Comparison of ENCODE assay signal across 1 cellular context in the genomic region with DNA sequence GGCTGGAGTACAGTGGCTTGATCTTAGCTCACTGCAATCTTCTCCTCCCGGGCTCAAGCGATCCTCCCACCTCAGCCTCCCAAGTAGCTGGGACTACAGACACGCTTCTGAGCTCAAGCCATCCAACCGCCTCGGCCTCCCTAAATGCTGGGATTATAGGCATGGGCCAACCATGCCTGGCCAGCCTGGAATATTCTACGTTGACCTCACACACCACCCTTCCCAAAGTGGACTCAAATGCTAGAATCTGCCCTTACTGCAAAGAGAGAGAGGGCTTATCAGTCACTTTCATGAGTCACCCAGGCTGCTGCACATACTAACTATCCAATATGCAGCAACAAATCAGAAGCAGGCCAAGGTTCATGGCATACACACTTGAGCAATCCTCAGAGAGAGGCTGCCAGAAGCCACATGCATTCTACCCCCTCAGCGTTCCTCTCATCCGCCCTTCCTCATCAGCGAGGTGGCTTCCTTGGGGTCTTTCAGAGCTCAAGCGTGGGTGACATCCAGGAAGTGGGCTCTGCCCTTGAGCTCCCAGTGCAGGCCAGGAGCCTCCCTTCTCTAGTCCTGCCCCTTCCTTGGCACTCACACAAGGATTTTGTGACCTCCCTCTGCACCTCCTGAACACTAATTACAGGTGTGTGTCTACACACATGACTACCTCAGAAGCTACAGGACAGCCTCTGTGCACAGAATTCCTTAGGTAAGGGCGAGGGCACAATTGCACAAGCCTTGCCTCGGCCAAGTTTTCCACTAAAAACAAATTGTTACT.
TF ChIP-seq lines count a peak whose summit lies in the region.

No MANE protein-coding gene starts in this region.

TF ChIP-seq in HepG2, 621 proteins besides CTCF, POLR2A, EP300 and RAD21 (continued from another document and continues in another):
- TF ChIP-seq, protein P1, sequence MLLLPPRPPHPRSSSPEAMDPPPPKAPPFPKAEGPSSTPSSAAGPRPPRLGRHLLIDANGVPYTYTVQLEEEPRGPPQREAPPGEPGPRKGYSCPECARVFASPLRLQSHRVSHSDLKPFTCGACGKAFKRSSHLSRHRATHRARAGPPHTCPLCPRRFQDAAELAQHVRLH (CRISPR knock-in tag; IDR thresholded peaks at IDR 0.05; ENCODE audit: borderline replicate concordance, low read depth), result 0 out of 2 replicates have a peak, but pooled peaks have one; percentile 45
- TF ChIP-seq, protein P2, sequence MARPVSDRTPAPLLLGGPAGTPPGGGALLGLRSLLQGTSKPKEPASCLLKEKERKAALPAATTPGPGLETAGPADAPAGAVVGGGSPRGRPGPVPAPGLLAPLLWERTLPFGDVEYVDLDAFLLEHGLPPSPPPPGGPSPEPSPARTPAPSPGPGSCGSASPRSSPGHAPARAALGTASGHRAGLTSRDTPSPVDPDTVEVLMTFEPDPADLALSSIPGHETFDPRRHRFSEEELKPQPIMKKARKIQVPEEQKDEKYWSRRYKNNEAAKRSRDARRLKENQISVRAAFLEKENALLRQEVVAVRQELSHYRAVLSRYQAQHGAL (CRISPR knock-in tag; IDR thresholded peaks at IDR 0.05; ENCODE audit: not compliant biosample characterization), result no peak
- no peak for TF ChIP-seq ZNF749 (CRISPR knock-in tag; IDR thresholded peaks at IDR 0.05; ENCODE audit: borderline replicate concordance)
- no peak for TF ChIP-seq RFX5 (IDR thresholded peaks at IDR 0.05; ENCODE audit: low read depth, low read length)
- no peak for TF ChIP-seq ZBTB38 (CRISPR knock-in tag; IDR thresholded peaks at IDR 0.05)
- TF ChIP-seq MAFK (conservative IDR thresholded peaks at IDR 0.05 in 1 of 2, IDR thresholded peaks at IDR 0.05 in 1 of 2; ENCODE audit: low read length in 2 of 2), result peak; percentile 11 to 34; a peak in 2 of 4 replicates
- no peak for TF ChIP-seq ZNF225 (CRISPR knock-in tag; IDR thresholded peaks at IDR 0.05)
- TF ChIP-seq TRIM24 (CRISPR knock-in tag; IDR thresholded peaks at IDR 0.05), result peak; percentile 97
- peak; percentile 83 for TF ChIP-seq ZNF430 (CRISPR knock-in tag; IDR thresholded peaks at IDR 0.05)
- no peak for TF ChIP-seq MBNL3 (CRISPR knock-in tag; conservative IDR thresholded peaks at IDR 0.05)
- no peak for TF ChIP-seq POLR2AphosphoS2 (IDR thresholded peaks at IDR 0.05; ENCODE audit: low read depth, low read length)
- TF ChIP-seq ESRRA (CRISPR knock-in tag; IDR thresholded peaks at IDR 0.05; ENCODE audit: low read depth), result 0 out of 2 replicates have a peak, but pooled peaks have one; percentile 51
- TF ChIP-seq, protein P3, sequence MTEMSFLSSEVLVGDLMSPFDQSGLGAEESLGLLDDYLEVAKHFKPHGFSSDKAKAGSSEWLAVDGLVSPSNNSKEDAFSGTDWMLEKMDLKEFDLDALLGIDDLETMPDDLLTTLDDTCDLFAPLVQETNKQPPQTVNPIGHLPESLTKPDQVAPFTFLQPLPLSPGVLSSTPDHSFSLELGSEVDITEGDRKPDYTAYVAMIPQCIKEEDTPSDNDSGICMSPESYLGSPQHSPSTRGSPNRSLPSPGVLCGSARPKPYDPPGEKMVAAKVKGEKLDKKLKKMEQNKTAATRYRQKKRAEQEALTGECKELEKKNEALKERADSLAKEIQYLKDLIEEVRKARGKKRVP (CRISPR knock-in tag; IDR thresholded peaks at IDR 0.05), result peak in 1 of 2 experiments; percentile 80; a peak in 2 of 4 replicates
- no peak for TF ChIP-seq FOXM1 (CRISPR knock-in tag; IDR thresholded peaks at IDR 0.05)
- TF ChIP-seq ZNF850 (CRISPR knock-in tag; conservative IDR thresholded peaks at IDR 0.05), result no peak
- peak; percentile 99 for TF ChIP-seq PPARG (CRISPR knock-in tag; conservative IDR thresholded peaks at IDR 0.05)
- TF ChIP-seq TOE1 (CRISPR knock-in tag; IDR thresholded peaks at IDR 0.05), result no peak
- TF ChIP-seq ZNF839 (CRISPR knock-in tag; IDR thresholded peaks at IDR 0.05; ENCODE audit: borderline replicate concordance), result no peak
- TF ChIP-seq AGO1 (IDR thresholded peaks at IDR 0.05; ENCODE audit: low read depth, low read length, poor library complexity, severe bottlenecking), result no peak
- TF ChIP-seq, protein P4, sequence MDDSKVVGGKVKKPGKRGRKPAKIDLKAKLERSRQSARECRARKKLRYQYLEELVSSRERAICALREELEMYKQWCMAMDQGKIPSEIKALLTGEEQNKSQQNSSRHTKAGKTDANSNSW (CRISPR knock-in tag; IDR thresholded peaks at IDR 0.05; ENCODE audit: borderline replicate concordance), result no peak
- 0 out of 2 replicates have a peak, but pooled peaks have one; percentile 32 for TF ChIP-seq ATF7-NPFF (CRISPR knock-in tag; IDR thresholded peaks at IDR 0.05; ENCODE audit: low read depth)
- TF ChIP-seq ZSCAN9 (CRISPR knock-in tag; IDR thresholded peaks at IDR 0.05; ENCODE audit: borderline replicate concordance), result no peak; the same call in 1 of the 2 replicates
- no peak for TF ChIP-seq ZNF558 (CRISPR knock-in tag; IDR thresholded peaks at IDR 0.05; ENCODE audit: borderline replicate concordance)
- no peak; the same call in 1 of the 2 replicates for TF ChIP-seq ZNF431 (CRISPR knock-in tag; IDR thresholded peaks at IDR 0.05; ENCODE audit: borderline replicate concordance, low read depth)
- TF ChIP-seq NPAS2 (CRISPR knock-in tag; IDR thresholded peaks at IDR 0.05; ENCODE audit: borderline replicate concordance), result no peak
- TF ChIP-seq, protein P5, sequence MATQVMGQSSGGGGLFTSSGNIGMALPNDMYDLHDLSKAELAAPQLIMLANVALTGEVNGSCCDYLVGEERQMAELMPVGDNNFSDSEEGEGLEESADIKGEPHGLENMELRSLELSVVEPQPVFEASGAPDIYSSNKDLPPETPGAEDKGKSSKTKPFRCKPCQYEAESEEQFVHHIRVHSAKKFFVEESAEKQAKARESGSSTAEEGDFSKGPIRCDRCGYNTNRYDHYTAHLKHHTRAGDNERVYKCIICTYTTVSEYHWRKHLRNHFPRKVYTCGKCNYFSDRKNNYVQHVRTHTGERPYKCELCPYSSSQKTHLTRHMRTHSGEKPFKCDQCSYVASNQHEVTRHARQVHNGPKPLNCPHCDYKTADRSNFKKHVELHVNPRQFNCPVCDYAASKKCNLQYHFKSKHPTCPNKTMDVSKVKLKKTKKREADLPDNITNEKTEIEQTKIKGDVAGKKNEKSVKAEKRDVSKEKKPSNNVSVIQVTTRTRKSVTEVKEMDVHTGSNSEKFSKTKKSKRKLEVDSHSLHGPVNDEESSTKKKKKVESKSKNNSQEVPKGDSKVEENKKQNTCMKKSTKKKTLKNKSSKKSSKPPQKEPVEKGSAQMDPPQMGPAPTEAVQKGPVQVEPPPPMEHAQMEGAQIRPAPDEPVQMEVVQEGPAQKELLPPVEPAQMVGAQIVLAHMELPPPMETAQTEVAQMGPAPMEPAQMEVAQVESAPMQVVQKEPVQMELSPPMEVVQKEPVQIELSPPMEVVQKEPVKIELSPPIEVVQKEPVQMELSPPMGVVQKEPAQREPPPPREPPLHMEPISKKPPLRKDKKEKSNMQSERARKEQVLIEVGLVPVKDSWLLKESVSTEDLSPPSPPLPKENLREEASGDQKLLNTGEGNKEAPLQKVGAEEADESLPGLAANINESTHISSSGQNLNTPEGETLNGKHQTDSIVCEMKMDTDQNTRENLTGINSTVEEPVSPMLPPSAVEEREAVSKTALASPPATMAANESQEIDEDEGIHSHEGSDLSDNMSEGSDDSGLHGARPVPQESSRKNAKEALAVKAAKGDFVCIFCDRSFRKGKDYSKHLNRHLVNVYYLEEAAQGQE (IDR thresholded peaks at IDR 0.05; ENCODE audit: borderline replicate concordance in 1 of 2, low read depth in 1 of 2, low read length in 2 of 2), result no peak
- TF ChIP-seq KLF9 (CRISPR knock-in tag; IDR thresholded peaks at IDR 0.05; ENCODE audit: low read depth), result no peak
- TF ChIP-seq, protein P6, sequence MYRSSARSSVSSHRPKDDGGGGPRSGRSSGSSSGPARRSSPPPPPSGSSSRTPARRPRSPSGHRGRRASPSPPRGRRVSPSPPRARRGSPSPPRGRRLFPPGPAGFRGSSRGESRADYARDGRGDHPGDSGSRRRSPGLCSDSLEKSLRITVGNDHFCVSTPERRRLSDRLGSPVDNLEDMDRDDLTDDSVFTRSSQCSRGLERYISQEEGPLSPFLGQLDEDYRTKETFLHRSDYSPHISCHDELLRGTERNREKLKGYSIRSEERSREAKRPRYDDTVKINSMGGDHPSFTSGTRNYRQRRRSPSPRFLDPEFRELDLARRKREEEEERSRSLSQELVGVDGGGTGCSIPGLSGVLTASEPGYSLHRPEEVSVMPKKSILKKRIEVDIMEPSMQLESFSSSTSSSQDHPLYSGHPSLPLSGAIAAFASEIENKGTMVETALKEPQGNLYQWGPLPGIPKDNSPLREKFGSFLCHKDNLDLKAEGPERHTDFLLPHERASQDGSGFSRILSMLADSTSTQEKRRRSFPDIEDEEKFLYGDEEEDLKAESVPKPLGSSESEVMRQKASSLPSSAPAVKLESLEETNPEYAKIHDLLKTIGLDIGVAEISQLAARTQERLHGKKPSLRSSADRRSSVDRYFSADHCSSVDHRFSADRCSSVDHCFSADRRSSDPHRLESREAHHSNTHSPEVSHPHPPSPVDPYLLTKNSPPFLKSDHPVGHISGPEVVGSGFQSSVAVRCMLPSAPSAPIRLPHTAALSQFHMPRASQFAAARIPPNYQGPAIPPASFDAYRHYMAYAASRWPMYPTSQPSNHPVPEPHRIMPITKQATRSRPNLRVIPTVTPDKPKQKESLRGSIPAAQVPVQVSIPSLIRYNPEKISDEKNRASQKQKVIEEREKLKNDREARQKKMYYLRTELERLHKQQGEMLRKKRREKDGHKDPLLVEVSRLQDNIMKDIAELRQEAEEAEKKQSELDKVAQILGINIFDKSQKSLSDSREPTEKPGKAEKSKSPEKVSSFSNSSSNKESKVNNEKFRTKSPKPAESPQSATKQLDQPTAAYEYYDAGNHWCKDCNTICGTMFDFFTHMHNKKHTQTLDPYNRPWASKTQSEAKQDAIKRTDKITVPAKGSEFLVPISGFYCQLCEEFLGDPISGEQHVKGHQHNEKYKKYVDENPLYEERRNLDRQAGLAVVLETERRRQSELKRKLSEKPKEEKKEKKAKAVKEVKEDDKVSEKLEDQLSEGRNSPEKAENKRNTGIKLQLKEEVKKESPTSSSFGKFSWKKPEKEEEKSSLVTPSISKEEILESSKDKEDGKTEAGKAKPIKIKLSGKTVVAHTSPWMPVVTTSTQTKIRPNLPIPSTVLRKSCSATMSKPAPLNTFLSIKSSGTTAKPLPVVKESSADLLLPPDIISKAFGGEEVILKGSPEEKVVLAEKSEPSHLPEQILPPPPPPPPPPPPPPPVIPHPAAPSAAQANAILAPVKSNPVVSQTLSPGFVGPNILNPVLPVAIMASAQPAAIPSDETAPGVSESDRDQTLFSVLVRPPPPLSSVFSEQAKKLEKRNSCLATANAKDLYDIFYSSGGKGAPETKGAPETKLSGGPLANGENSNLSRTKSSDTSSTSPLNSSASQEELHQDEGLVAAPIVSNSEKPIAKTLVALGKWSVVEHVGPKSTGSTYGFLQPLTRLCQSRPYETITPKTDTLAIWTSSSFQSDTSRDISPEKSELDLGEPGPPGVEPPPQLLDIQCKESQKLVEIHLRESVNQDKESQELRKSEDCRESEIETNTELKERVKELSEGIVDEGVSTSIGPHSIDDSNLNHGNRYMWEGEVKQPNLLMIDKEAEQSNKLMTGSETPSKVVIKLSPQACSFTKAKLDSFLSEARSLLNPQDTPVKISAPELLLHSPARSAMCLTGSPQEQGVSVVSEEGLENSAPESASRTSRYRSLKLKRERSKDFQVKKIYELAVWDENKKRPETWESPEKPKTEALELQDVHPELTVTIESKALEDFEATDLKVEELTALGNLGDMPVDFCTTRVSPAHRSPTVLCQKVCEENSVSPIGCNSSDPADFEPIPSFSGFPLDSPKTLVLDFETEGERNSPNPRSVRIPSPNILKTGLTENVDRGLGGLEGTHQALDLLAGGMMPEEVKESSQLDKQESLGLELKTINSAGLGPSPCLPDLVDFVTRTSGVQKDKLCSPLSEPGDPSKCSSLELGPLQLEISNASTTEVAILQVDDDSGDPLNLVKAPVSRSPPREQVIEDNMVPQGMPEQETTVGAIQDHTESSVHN (CRISPR knock-in tag; IDR thresholded peaks at IDR 0.05), result peak; percentile 8; the same call in 1 of the 2 replicates
- TF ChIP-seq ZBTB20 (CRISPR knock-in tag; IDR thresholded peaks at IDR 0.05; ENCODE audit: borderline replicate concordance, low read depth), result 0 out of 2 replicates have a peak, but pooled peaks have one; percentile 41
- TF ChIP-seq MIXL1 (CRISPR knock-in tag; IDR thresholded peaks at IDR 0.05), result peak; percentile 67
